ENCODE assay signal across 8 cellular contexts in the genomic region with DNA sequence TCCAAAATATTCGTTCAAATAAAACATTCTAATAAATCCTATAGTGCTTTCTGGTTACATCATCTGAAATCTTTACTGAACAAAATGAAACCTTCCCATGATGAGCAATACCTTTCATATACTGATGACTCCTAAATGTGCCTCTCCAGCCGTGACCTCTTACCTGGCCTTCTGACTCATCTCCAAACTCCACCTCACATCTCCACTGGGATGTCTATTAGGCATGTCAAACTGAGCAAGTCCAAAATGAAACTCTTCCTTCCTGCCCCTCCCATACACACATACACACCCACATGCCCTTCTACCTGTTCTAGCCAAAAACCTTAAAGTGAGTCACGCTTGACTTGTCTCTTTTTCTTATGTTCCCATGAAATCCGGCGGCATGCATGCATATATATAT. TPM values are rescaled to one million over a fixed set of nuclear protein-coding genes. Genes with fewer than 3 reads are reported as not detected.
DNase-seq lines count a peak whose midpoint lies in the region; ATAC-seq and TF ChIP-seq lines count a peak whose summit lies in the region.

No MANE protein-coding gene starts in this region.

- H3K4me1 Mint-ChIP-seq in glutamatergic neuron (ENCODE audit: low read depth, unreplicated experiment), result peaks cover 7% of the 10 kb centered on the region

- no peak overlapping the region for H3K4me3 Mint-ChIP-seq in glutamatergic neuron (ENCODE audit: unreplicated experiment)

- no peak overlapping the region for H3K27ac Mint-ChIP-seq in glutamatergic neuron (ENCODE audit: unreplicated experiment)

- peak; percentile 19 for DNase-seq in SIG-M5 treated with dmso at 0.1 percent for 504 hours (lab: John Stamatoyannopoulos, UW; ENCODE audit: unreplicated experiment)
- no peak for DNase-seq in SIG-M5 (lab: John Stamatoyannopoulos, UW)
- DNase-seq in activated T-cell treated with anti-CD3 and anti-CD28 coated beads for 48 hours (ENCODE audit: low read depth), result peak; percentile 39
- peak; percentile 12 to 45 for DNase-seq in stimulated activated CD4-positive, alpha-beta T cell treated with anti-CD3 and anti-CD28 coated beads, Interleukin-4, amount 100 ng/mL, for 48 hours (ENCODE audit: low read depth in 2 of 2)
- DNase-seq in glutamatergic neuron, result no peak
- no peak for DNase-seq in iPS-NIHi7 (ENCODE audit: extremely low spot score)
- no peak for DNase-seq in GF-D8 (lab: John Stamatoyannopoulos, UW)

- ATAC-seq in HG03066 (IDR thresholded peaks at IDR 0.05; ENCODE audit: low read depth, unreplicated experiment), result peak; percentile 93

- no peak for TF ChIP-seq CTCF in glutamatergic neuron (IDR thresholded peaks at IDR 0.05; ENCODE audit: partially characterized antibody, unreplicated experiment)

- no peaks in the 10 kb centered on the region for H3K27me3 Mint-ChIP-seq in glutamatergic neuron (ENCODE audit: unreplicated experiment)

- peaks cover 2% of the 10 kb centered on the region for H3K9me3 Mint-ChIP-seq in glutamatergic neuron (ENCODE audit: unreplicated experiment)

- H3K36me3 Mint-ChIP-seq in glutamatergic neuron (ENCODE audit: unreplicated experiment), result no peaks in the 10 kb centered on the region

RNA-seq across cellular contexts. Expression of a gene that starts 22.9 kb away (rescaled TPM):
- total RNA-seq in glutamatergic neuron (ENCODE audit: unreplicated experiment), result 0.76 TPM

Comparison
In these comparisons a context has a peak if more than half of its experiments do, and no peak if none do; other contexts are left out.
1. DNase-seq: peak in SIG-M5 treated with dmso at 0.1 percent for 504 hours (single experiment), activated T-cell treated with anti-CD3 and anti-CD28 coated beads for 48 hours (single experiment) and stimulated activated CD4-positive, alpha-beta T cell treated with anti-CD3 and anti-CD28 coated beads, Interleukin-4, amount 100 ng/mL, for 48 hours (2 of 2); none in SIG-M5 (single experiment), glutamatergic neuron (single experiment), iPS-NIHi7 (single experiment) and GF-D8 (single experiment).